34 cellular contexts compared by ENCODE assay signal in the genomic region with DNA sequence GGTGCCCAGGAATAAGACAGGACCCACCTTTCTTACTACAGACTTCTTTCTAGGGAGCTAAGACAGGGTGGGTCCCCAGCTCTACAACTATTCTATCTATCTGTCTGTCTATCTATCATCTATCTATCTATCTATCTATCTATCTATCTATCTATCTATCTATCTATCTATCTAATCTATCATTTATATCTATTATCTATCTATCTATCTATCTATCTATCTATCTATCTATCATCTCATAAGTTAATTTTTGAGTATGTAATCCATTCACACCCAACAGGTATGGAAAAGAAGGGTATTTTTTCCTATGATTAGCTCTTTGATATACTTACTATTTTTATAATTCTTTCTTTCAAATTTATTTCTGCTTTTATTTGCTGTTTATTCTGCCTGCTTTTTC.
"Had no signal": no experiment of that assay in that cellular context is flagged by ENCODE, and none has a peak within 500 bp of the region (broad histone marks: within the 10 kb centered on the region; RNA-seq: fewer than 3 reads in every experiment).

No MANE protein-coding gene starts in this region.

- H3K27me3 ChIP-seq: MG63 had no signal

- H3K4me3 ChIP-seq: MG63 had no signal

- H3K4me2 ChIP-seq: KMS-11 had no signal

- H3K27ac ChIP-seq: KMS-11 had no signal

- H3K9ac ChIP-seq: KMS-11 had no signal

- H3K36me3 ChIP-seq: MG63 had no signal

- DNase-seq: Karpas-422, Kasumi-1, MG63, MM.1S, MV-4-11, NCI-H1048, NCI-H1092, NCI-H1092 treated with DMSO at 0.1 percent for 48 hours, NCI-H1105, NCI-H1105 treated with DMSO at 0.1 percent for 48 hours, NCI-H1417, NCI-H1417 treated with DMSO at 0.1 percent for 48 hours, NCI-H1436, NCI-H1436 treated with DMSO at 0.1 percent for 48 hours, NCI-H146, NCI-H1694, NCI-H1694 treated with DMSO at 0.1 percent for 48 hours, NCI-H187, NCI-H187 treated with DMSO at 0.1 percent for 48 hours, NCI-H1930, NCI-H2029, NCI-H2029 treated with DMSO at 0.1 percent for 48 hours, NCI-H2081, NCI-H2081 treated with DMSO at 0.1 percent for 48 hours, NCI-H2107, NCI-H2171, NCI-H2171 treated with DMSO at 0.1 percent for 48 hours, NCI-H2227 treated with DMSO at 0.1 percent for 48 hours, NCI-H226, NCI-H345, NCI-H446, NCI-H510A, NCI-H510A treated with DMSO at 0.1 percent for 48 hours had no signal
